ENCODE assay signal across 36 cellular contexts in the genomic region with DNA sequence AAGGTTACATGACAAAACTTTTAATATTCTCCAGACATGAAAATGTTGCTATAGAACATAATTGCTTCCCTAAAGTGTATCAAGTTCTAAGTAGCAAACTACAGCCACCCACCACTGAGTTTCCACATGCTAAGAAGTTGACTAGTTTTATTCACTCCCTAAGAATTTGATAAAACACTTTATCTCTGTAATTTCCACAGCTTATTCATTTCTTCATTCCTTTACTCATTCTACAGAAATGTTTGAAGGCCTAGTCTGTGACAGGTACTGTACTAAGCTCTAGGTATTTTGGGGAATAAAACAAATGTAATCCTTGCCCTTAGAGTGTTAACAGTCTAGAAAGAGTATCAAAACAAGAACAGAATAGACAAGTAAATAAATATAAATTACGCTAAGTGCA.
"Had no signal": no experiment of that assay in that cellular context is flagged by ENCODE, and none has a peak within 500 bp of the region (broad histone marks: within the 10 kb centered on the region; RNA-seq: fewer than 3 reads in every experiment).

No MANE protein-coding gene starts in this region.

- ATAC-seq: activated CD8-positive, alpha-beta T cell treated with anti-CD3 and anti-CD28 coated beads for 36 hours; activated naive CD4-positive, alpha-beta T cell treated with anti-CD3 and anti-CD28 coated beads, Interleukin-2, amount 50 U/mL, for 72 hours; activated T-cell treated with anti-CD3 and anti-CD28 coated beads, Interleukin-2, amount 50 U/mL, for 4 hours; activated T-cell treated with anti-CD3 and anti-CD28 coated beads, Interleukin-2, amount 50 U/mL, for 72 hours; activated T-helper 17 cell treated with anti-CD3 and anti-CD28 coated beads, Interleukin-2, amount 50 U/mL, for 72 hours; body of pancreas had no signal

- H3K9me3 Mint-ChIP-seq: activated CD4-positive, alpha-beta memory T cell treated with anti-CD3 and anti-CD28 coated beads for 36 hours; activated CD8-positive, alpha-beta T cell treated with anti-CD3 and anti-CD28 coated beads for 36 hours; activated naive CD4-positive, alpha-beta T cell treated with anti-CD3 and anti-CD28 coated beads for 36 hours; activated naive CD8-positive, alpha-beta T cell treated with anti-CD3 and anti-CD28 coated beads for 36 hours; activated T-cell treated with anti-CD3 and anti-CD28 coated beads, Interleukin-2, amount 50 U/mL, for 4 hours; activated T-helper 1 cell treated with anti-CD3 and anti-CD28 coated beads, Interleukin-12 subunit alpha, Interleukin-12 subunit beta, Interleukin-2, Interleukin-4 antibody, amounts not matched to agents 30 ng/mL and 10 ng/mL and 1 ng/mL, durations not matched to agents 14 hours and 24 hours and 36 hours; T-helper 1 cell treated with Interleukin-12 subunit alpha and Interleukin-12 subunit beta and Interleukin-4 antibody, amounts not matched to agents 30 μg/mL and 1 μg/mL, for 36 hours; T-helper 2 cell treated with Interferon-gamma antibody and Interleukin-4, amounts not matched to agents 5 μg/mL and 100 μg/mL, for 36 hours had no signal

- H3K9me3 ChIP-seq: adrenal gland, ascending aorta, body of pancreas had no signal

- H3K36me3 Mint-ChIP-seq: activated CD4-positive, alpha-beta memory T cell treated with anti-CD3 and anti-CD28 coated beads for 36 hours; activated naive CD4-positive, alpha-beta T cell treated with anti-CD3 and anti-CD28 coated beads, Interleukin-2, amount 50 U/mL, for 72 hours; activated naive CD8-positive, alpha-beta T cell treated with anti-CD3 and anti-CD28 coated beads for 36 hours had no signal

- H3K36me3 ChIP-seq: adrenal gland, ascending aorta, brain microvascular endothelial cell, breast epithelium had no signal

- H3K4me1 ChIP-seq: adrenal gland, ascending aorta, body of pancreas, breast epithelium had no signal

- H3K4me3 ChIP-seq: adrenal gland, ascending aorta, body of pancreas, breast epithelium had no signal

- DNase-seq: activated B cell treated with CpG ODN at 0.5 μM for 24 hours; activated CD4-positive, alpha-beta memory T cell treated with anti-CD3 and anti-CD28 coated beads for 36 hours; activated CD4-positive, alpha-beta T cell treated with anti-CD3 and anti-CD28 coated beads for 4 hours; activated CD4-positive, alpha-beta T cell treated with anti-CD3 and anti-CD28 coated beads, Interleukin-2, amount 10 ng/mL, durations not matched to agents 24 days and 14 days; activated CD4-positive, alpha-beta T cell treated with anti-CD3 and anti-CD28 coated beads, Interleukin-2, amount 50 U/mL, for 1 hour; activated CD4-positive, alpha-beta T cell treated with anti-CD3 and anti-CD28 coated beads, Interleukin-2, amount 50 U/mL, for 4 hours; activated CD4-positive, CD25-positive, alpha-beta regulatory T cell treated with anti-CD3 and anti-CD28 coated beads, Interleukin-2, amount 50 U/mL, for 72 hours; activated CD8-positive, alpha-beta memory T cell treated with anti-CD3 and anti-CD28 coated beads, Interleukin-2, amount 50 U/mL, for 4 hours; activated CD8-positive, alpha-beta T cell treated with anti-CD3 and anti-CD28 coated beads for 36 hours; activated effector memory CD4-positive, alpha-beta T cell treated with anti-CD3 and anti-CD28 coated beads, Interleukin-2, amount 50 U/mL, for 16 hours; activated gamma-delta T cell treated with Interleukin-2 at 50 U/mL for 16 hours; activated naive CD4-positive, alpha-beta T cell; activated naive CD4-positive, alpha-beta T cell treated with anti-CD3 and anti-CD28 coated beads for 36 hours; activated naive CD4-positive, alpha-beta T cell treated with anti-CD3 and anti-CD28 coated beads, Interleukin-2, amount 50 U/mL, for 16 hours; activated naive CD8-positive, alpha-beta T cell treated with anti-CD3 and anti-CD28 coated beads for 36 hours; activated T-cell treated with anti-CD3 and anti-CD28 coated beads for 4 hours; activated T-cell treated with anti-CD3 and anti-CD28 coated beads, Interleukin-2, amount 50 U/mL, for 1 hour; activated T-cell treated with anti-CD3 and anti-CD28 coated beads, Interleukin-2, amount 50 U/mL, for 4 hours; activated T-cell treated with anti-CD3 and anti-CD28 coated beads, Interleukin-2, amount 50 U/mL, for 72 hours; adrenal gland; amygdala; anterior cingulate cortex; body of pancreas; brain microvascular endothelial cell; central memory CD4-positive, alpha-beta T cell; T-helper 2 cell; T-helper 9 cell had no signal

- H3K4me3 Mint-ChIP-seq: activated B cell treated with CpG ODN at 0.5 μM for 24 hours; activated CD4-positive, alpha-beta memory T cell treated with anti-CD3 and anti-CD28 coated beads for 36 hours; activated CD4-positive, alpha-beta T cell treated with anti-CD3 and anti-CD28 coated beads, Interleukin-2, amount 10 ng/mL, durations not matched to agents 24 days and 14 days; activated CD8-positive, alpha-beta T cell treated with anti-CD3 and anti-CD28 coated beads for 36 hours; activated naive CD4-positive, alpha-beta T cell treated with anti-CD3 and anti-CD28 coated beads for 36 hours; activated naive CD8-positive, alpha-beta T cell treated with anti-CD3 and anti-CD28 coated beads for 36 hours; activated T-cell treated with anti-CD3 and anti-CD28 coated beads, Interleukin-2, amount 50 U/mL, for 4 hours; activated T-cell treated with anti-CD3 and anti-CD28 coated beads, Interleukin-2, amount 50 U/mL, for 72 hours; activated T-helper 1 cell treated with anti-CD3 and anti-CD28 coated beads, Interleukin-12 subunit alpha, Interleukin-12 subunit beta, Interleukin-2, Interleukin-4 antibody, amounts not matched to agents 30 ng/mL and 10 ng/mL and 1 ng/mL, durations not matched to agents 14 hours and 24 hours and 36 hours; activated T-helper 17 cell treated with anti-CD3 and anti-CD28 coated beads, Interleukin-2, amount 50 U/mL, for 72 hours; T-helper 1 cell treated with Interleukin-12 subunit alpha and Interleukin-12 subunit beta and Interleukin-4 antibody, amounts not matched to agents 30 μg/mL and 1 μg/mL, for 36 hours; T-helper 2 cell treated with Interferon-gamma antibody and Interleukin-4, amounts not matched to agents 5 μg/mL and 100 μg/mL, for 36 hours had no signal

- FAIRE-seq: TTC549 had no signal

- H3K4me1 Mint-ChIP-seq: activated B cell treated with CpG ODN at 0.5 μM for 24 hours; activated CD4-positive, alpha-beta T cell treated with anti-CD3 and anti-CD28 coated beads, Interleukin-2, amount 10 ng/mL, durations not matched to agents 24 days and 14 days; activated naive CD8-positive, alpha-beta T cell treated with anti-CD3 and anti-CD28 coated beads for 36 hours; activated T-helper 17 cell treated with anti-CD3 and anti-CD28 coated beads, Interleukin-2, amount 50 U/mL, for 72 hours had no signal

- H3K27ac ChIP-seq: adrenal gland, ascending aorta, body of pancreas, brain microvascular endothelial cell, breast epithelium, VCaP had no signal

- H3K27ac Mint-ChIP-seq: activated B cell treated with CpG ODN at 0.5 μM for 24 hours; activated CD4-positive, alpha-beta memory T cell treated with anti-CD3 and anti-CD28 coated beads for 36 hours; activated CD4-positive, alpha-beta T cell treated with anti-CD3 and anti-CD28 coated beads, Interleukin-2, amount 10 ng/mL, durations not matched to agents 24 days and 14 days; activated CD8-positive, alpha-beta T cell treated with anti-CD3 and anti-CD28 coated beads for 36 hours; activated naive CD4-positive, alpha-beta T cell treated with anti-CD3 and anti-CD28 coated beads for 36 hours; activated naive CD4-positive, alpha-beta T cell treated with anti-CD3 and anti-CD28 coated beads, Interleukin-2, amount 50 U/mL, for 72 hours; activated naive CD8-positive, alpha-beta T cell treated with anti-CD3 and anti-CD28 coated beads for 36 hours; activated T-cell treated with anti-CD3 and anti-CD28 coated beads, Interleukin-2, amount 50 U/mL, for 72 hours; activated T-helper 1 cell treated with anti-CD3 and anti-CD28 coated beads, Interleukin-12 subunit alpha, Interleukin-12 subunit beta, Interleukin-2, Interleukin-4 antibody, amounts not matched to agents 30 ng/mL and 10 ng/mL and 1 ng/mL, durations not matched to agents 14 hours and 24 hours and 36 hours; activated T-helper 17 cell treated with anti-CD3 and anti-CD28 coated beads, Interleukin-2, amount 50 U/mL, for 72 hours; T-helper 1 cell treated with Interleukin-12 subunit alpha and Interleukin-12 subunit beta and Interleukin-4 antibody, amounts not matched to agents 30 μg/mL and 1 μg/mL, for 36 hours; T-helper 2 cell treated with Interferon-gamma antibody and Interleukin-4, amounts not matched to agents 5 μg/mL and 100 μg/mL, for 36 hours had no signal

- H3K27me3 ChIP-seq: adrenal gland, ascending aorta, body of pancreas, brain microvascular endothelial cell, breast epithelium had no signal
